Comparison of ENCODE assay signal across 11 cellular contexts in genomic region chr7:24920702-24921679, GRCh38. TPM values are rescaled to one million over a fixed set of nuclear protein-coding genes. Genes with fewer than 3 reads are reported as not detected.
A peak's percentile ranks its signal among the peaks of the same experiment; 100 is the strongest.
DNase-seq lines count a peak whose midpoint lies in the region; ATAC-seq and TF ChIP-seq lines count a peak whose summit lies in the region.
"Had no signal": no experiment of that assay in that cellular context is flagged by ENCODE, and none has a peak within 500 bp of the region (broad histone marks: within the 10 kb centered on the region; RNA-seq: fewer than 3 reads in every experiment).

No MANE protein-coding gene starts in this region.

- H3K4me1 ChIP-seq in DND-41 (ENCODE audit: insufficient read depth, low read length): peaks cover 33% of the 10 kb centered on the region
- H3K4me1 ChIP-seq in SK-N-SH (ENCODE audit: control insufficient read depth in 1 of 2, insufficient read depth in 2 of 2, low read depth in 1 of 2, low read length in 1 of 2): peaks cover 33 to 45% of the 10 kb centered on the region in 2 experiments

- H4K20me1 ChIP-seq in DND-41 (ENCODE audit: insufficient read depth, low read length) (peaks cover 21% of the 10 kb centered on the region; the same call in 1 of the 2 replicates), SK-N-SH (ENCODE audit: insufficient read depth) (no peaks in the 10 kb centered on the region)

- no peaks in the 10 kb centered on the region for H3K36me3 ChIP-seq in DND-41 (ENCODE audit: insufficient read depth, low read length)
- no peaks in the 10 kb centered on the region for H3K36me3 ChIP-seq in SK-N-SH (replicated peaks in 1 of 2; ENCODE audit: control insufficient read depth in 1 of 2, insufficient read depth in 2 of 2, low read length in 1 of 2)

- H2AFZ ChIP-seq in DND-41 (ENCODE audit: low read depth, low read length) (no peak overlapping the region), SK-N-SH (ENCODE audit: low read depth) (no peak overlapping the region)

- 78% methylated on average over 6 of the region's 6 CpGs for WGBS in SK-N-SH (ENCODE audit: low lambda C conversion rate)

- TF ChIP-seq RAD21 in SK-N-SH (IDR thresholded peaks at IDR 0.05; ENCODE audit: low read length): no peak

- H3K79me2 ChIP-seq in DND-41 (ENCODE audit: insufficient read depth, low read length) (peaks cover 78% of the 10 kb centered on the region), SK-N-SH (ENCODE audit: insufficient read depth) (peaks cover 97% of the 10 kb centered on the region)

- peaks cover 16% of the 10 kb centered on the region for H3F3A ChIP-seq in SK-N-SH (replicated peaks; ENCODE audit: insufficient read depth)

- CTCF ChIA-PET in SK-N-SH (lab: Yijun Ruan, JAX): interaction anchor here (0.8 to 0.9 kb wide), 2 partner anchors 36 to 149 kb away, joined by 3 read pairs; no protein-coding TSS in a partner anchor

- ATAC-seq in DND-41 (ENCODE audit: insufficient read depth, low read depth) (peak; percentile 78), esophagus mucosa (peak; percentile 86), omental fat pad (ENCODE audit: low FRiP score) (no peak), GM19328 (IDR thresholded peaks at IDR 0.05; ENCODE audit: unreplicated experiment) (no peak)

- H3K4me3 ChIP-seq in DND-41 (ENCODE audit: low read depth in 1 of 2, low read length in 2 of 2) (no peak overlapping the region), SK-N-SH (ENCODE audit: low read depth in 2 of 2, low read length in 1 of 2) (no peak overlapping the region)

- peak overlapping the region; percentile 4; the same call in 1 of the 2 replicates for H3K27ac ChIP-seq in DND-41 (ENCODE audit: low read length)
- H3K27ac ChIP-seq in SK-N-SH (ENCODE audit: low read depth in 2 of 2, low read length in 1 of 2): peak overlapping the region; percentile 74 to 80; a peak in 3 of 4 replicates

- H3K9me2 ChIP-seq in SK-N-SH: no peaks in the 10 kb centered on the region

- TF ChIP-seq CTCF in DND-41 (IDR thresholded peaks at IDR 0.05; ENCODE audit: borderline replicate concordance, extremely low read depth, low read length, poor library complexity, severe bottlenecking) (no peak), SK-N-SH (IDR thresholded peaks at IDR 0.05) (no peak), omental fat pad (IDR thresholded peaks at IDR 0.05) (no peak)

- H3K9ac ChIP-seq in DND-41 (ENCODE audit: low read depth, low read length) (peak overlapping the region; percentile 4; the same call in 1 of the 2 replicates), SK-N-SH (no peak overlapping the region)

- H3K9me3 ChIP-seq in DND-41 (ENCODE audit: insufficient read depth, low read length, severe bottlenecking) (no peaks in the 10 kb centered on the region), SK-N-SH (no peaks in the 10 kb centered on the region)

- peak; percentile 23 for DNase-seq in A172 (ENCODE audit: low spot score)
- DNase-seq in DND-41: peak; percentile 25
- no peak for DNase-seq in SK-N-SH
- DNase-seq in NCI-H526 (lab: John Stamatoyannopoulos, UW): no peak
- DNase-seq in stimulated activated CD4-positive, alpha-beta T cell treated with anti-CD3 and anti-CD28 coated beads, Interleukin-2, amount 100 ng/mL, for 48 hours: no peak
- no peak for DNase-seq in omental fat pad (ENCODE audit: low spot score)
- DNase-seq: CD4-positive, alpha-beta T cell; NCI-H2081 treated with DMSO at 0.1 percent for 48 hours; right cardiac atrium had no signal

- H3K27me3 ChIP-seq in DND-41 (ENCODE audit: insufficient read depth, low read length, poor library complexity) (no peaks in the 10 kb centered on the region), SK-N-SH (ENCODE audit: insufficient read depth) (no peaks in the 10 kb centered on the region)

- POLR2A ChIA-PET in SK-N-SH (lab: Yijun Ruan, JAX): no interaction called here

- H3K4me2 ChIP-seq in DND-41 (ENCODE audit: insufficient read depth, low read length) (peak overlapping the region; percentile 7; the same call in 1 of the 2 replicates), SK-N-SH (peak overlapping the region; percentile 67; the same call in 1 of the 2 replicates)

- TF ChIP-seq EP300 in SK-N-SH (IDR thresholded peaks at IDR 0.05; ENCODE audit: borderline replicate concordance in 1 of 2, low read depth in 1 of 2, low read length in 1 of 2): no peak

TF ChIP-seq in SK-N-SH, 30 proteins besides CTCF, POLR2A, EP300 and RAD21:
- TF ChIP-seq USF1 (IDR thresholded peaks at IDR 0.05; ENCODE audit: borderline replicate concordance, low read depth): peak; percentile 21; the same call in 1 of the 2 replicates
- TF ChIP-seq JUND (IDR thresholded peaks at IDR 0.05): no peak; the same call in 1 of the 2 replicates

RNA-seq across cellular contexts. Expression of gene OSBPL3, which starts 59.0 kb away (rescaled TPM):
- total RNA-seq in A172 (2014; rRNA removed; shearing (Covaris generic)): 17.5 and 19.1 TPM in 2 replicates
- 22.6 and 23.2 TPM in 2 replicates for polyA plus RNA-seq in SK-N-SH (2012; rRNA removed)
- 19.3 and 20.5 TPM in 2 replicates for polyA plus RNA-seq in SK-N-SH (2012; cell fraction: cytosol; rRNA removed)
- 53.0 and 90.2 TPM in 2 replicates for polyA plus RNA-seq in SK-N-SH (2012; cell fraction: nucleus; rRNA removed)
- total RNA-seq in esophagus mucosa (16.1 TPM), omental fat pad (1 to 10 TPM; 4.3 to 8.6 (median 7.1) TPM)

Comparison
In these comparisons a context has a peak if more than half of its experiments do, and no peak if none do; other contexts are left out.
1. DNase-seq: peak in A172 (single experiment) and DND-41 (single experiment); none in SK-N-SH (single experiment), NCI-H526 (0 of 2), stimulated activated CD4-positive, alpha-beta T cell treated with anti-CD3 and anti-CD28 coated beads, Interleukin-2, amount 100 ng/mL, for 48 hours (0 of 2) and omental fat pad (single experiment).
2. ATAC-seq: peak in DND-41 (single experiment) and esophagus mucosa (single experiment); none in omental fat pad (single experiment) and GM19328 (single experiment).